Comparison of ENCODE assay signal across 8 cellular contexts in the genomic region with DNA sequence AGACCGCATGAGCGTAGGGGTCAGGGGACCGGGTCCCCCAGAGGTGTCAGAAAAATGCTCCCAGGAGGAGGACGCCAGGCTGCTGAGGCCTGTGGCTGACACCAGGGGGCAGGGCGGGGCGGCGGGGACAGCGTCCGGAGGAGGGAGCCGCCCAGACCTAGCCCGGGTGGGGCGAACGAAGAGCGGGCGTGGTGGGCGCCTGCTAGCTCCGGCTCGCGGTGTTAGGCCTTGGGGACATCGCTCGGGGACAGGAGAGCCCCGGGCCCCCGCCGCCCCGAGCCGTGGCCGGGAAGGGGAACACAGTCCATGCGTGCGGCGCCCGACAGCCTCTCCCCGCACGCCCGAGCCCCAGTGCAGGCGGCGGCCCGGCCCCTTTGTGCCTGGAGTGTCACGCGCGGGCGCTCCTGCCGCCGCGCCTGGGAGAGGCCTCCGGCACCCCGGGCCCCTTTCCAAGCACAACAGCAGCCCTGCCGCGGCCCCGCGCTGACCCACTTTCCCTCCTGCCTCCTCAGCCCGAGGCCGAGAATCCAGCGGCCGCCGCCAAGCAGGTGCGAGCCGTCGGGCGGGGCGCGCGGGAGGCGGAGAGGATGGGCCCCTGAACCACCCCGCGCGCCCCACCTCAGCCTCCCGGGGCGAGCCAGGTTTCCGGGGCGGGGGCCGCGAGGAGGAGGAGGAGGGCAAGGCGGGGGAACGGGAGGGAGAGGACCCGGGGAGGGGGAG.
DNase-seq lines count a peak whose midpoint lies in the region; ATAC-seq and TF ChIP-seq lines count a peak whose summit lies in the region.

No MANE protein-coding gene starts in this region.

- H3K4me3 ChIP-seq in GM12865 (ENCODE audit: low read depth, low read length) (peak overlapping the region; percentile 67), HAP-1 (peak overlapping the region; percentile 48), MG63 (peak overlapping the region; percentile 43), right cardiac atrium (ENCODE audit: low read length) (peak overlapping the region; percentile 55), aorta (ENCODE audit: low read length in 2 of 2) (peak overlapping the region; percentile 18 to 77)

- peak overlapping the region; percentile 76 for H3K27ac Mint-ChIP-seq in T-helper 17 cell

- peak; percentile 93 for DNase-seq in GM12865 (ENCODE audit: low read depth)
- DNase-seq in HAP-1 (ENCODE audit: low spot score in 2 of 2), result peak; percentile 57 to 92
- DNase-seq in MG63, result peak; percentile 63
- peak; percentile 58 to 71 (median 69) for DNase-seq in T-helper 17 cell
- DNase-seq in amniotic stem cell (lab: John Stamatoyannopoulos, UW), result peak; percentile 25
- peak; percentile 76 to 95 (median 95) for DNase-seq in right cardiac atrium
- peak; percentile 95 for DNase-seq in retina
- peak; percentile 88 for DNase-seq in aorta

- no peaks in the 10 kb centered on the region for H3K27me3 Mint-ChIP-seq in T-helper 17 cell

- peak overlapping the region; percentile 93 for H3K4me3 Mint-ChIP-seq in T-helper 17 cell

- H3K27ac ChIP-seq in right cardiac atrium (ENCODE audit: low read length), result peak overlapping the region; percentile 53
- H3K27ac ChIP-seq in aorta (ENCODE audit: low read depth in 1 of 2, low read length in 2 of 2), result peak overlapping the region in 1 of 2 donors; percentile 15

- H3K9me3 ChIP-seq in HAP-1, result no peaks in the 10 kb centered on the region
- no peaks in the 10 kb centered on the region for H3K9me3 ChIP-seq in MG63
- no peaks in the 10 kb centered on the region for H3K9me3 ChIP-seq in T-helper 17 cell (ENCODE audit: control insufficient read depth, low read length, poor library complexity, severe bottlenecking)
- no peaks in the 10 kb centered on the region for H3K9me3 ChIP-seq in right cardiac atrium (ENCODE audit: control insufficient read depth, low read length)
- H3K9me3 ChIP-seq in aorta (ENCODE audit: control insufficient read depth, low read length), result peaks cover 1% of the 10 kb centered on the region

- peak; percentile 79 for ATAC-seq in T-helper 17 cell
- peak; percentile 86 to 87 for ATAC-seq in right cardiac atrium
- ATAC-seq in aorta (ENCODE audit: low FRiP score), result peak; percentile 89

- no peaks in the 10 kb centered on the region for H3K27me3 ChIP-seq in HAP-1 (ENCODE audit: low read depth)
- H3K27me3 ChIP-seq in MG63, result no peaks in the 10 kb centered on the region
- H3K27me3 ChIP-seq in right cardiac atrium (ENCODE audit: control insufficient read depth, insufficient read depth), result no peaks in the 10 kb centered on the region
- no peaks in the 10 kb centered on the region for H3K27me3 ChIP-seq in aorta (ENCODE audit: control insufficient read depth in 1 of 2, insufficient read depth in 2 of 2, low read length in 1 of 2)

- H3K4me1 Mint-ChIP-seq in T-helper 17 cell, result peaks cover 33% of the 10 kb centered on the region

- no peaks in the 10 kb centered on the region for H3K36me3 ChIP-seq in HAP-1 (replicated peaks)
- H3K36me3 ChIP-seq in MG63, result no peaks in the 10 kb centered on the region
- H3K36me3 ChIP-seq in aorta (ENCODE audit: control insufficient read depth in 1 of 2, insufficient read depth in 2 of 2, low read length in 1 of 2), result no peaks in the 10 kb centered on the region

- peak; percentile 91 for TF ChIP-seq CTCF in GM12865 (IDR thresholded peaks at IDR 0.05; ENCODE audit: insufficient read depth, low read depth, low read length, missing control alignments)

- in situ Hi-C loops in HAP-1 (cut with MboI; ENCODE audit: low sequenced_read_pairs), result loop anchor here (10.0 kb wide), 1 partner anchor 109 kb away; a partner anchor contains a TSS

- no peaks in the 10 kb centered on the region for H3K36me3 Mint-ChIP-seq in T-helper 17 cell (ENCODE audit: low read depth)

- intact Hi-C loops in right cardiac atrium (cut with DNase I), result loop anchor here in 3 of 4 donors (2.0 to 10.0 kb wide), 3 partner anchors 109 to 179 kb away; a partner anchor contains a TSS
- intact Hi-C loops in aorta (cut with DNase I), result loop anchor here in 1 of 2 donors (2.0 kb wide), 1 partner anchor 21 kb away; no protein-coding TSS in a partner anchor

- 2% methylated on average over 74 of the region's 75 CpGs for WGBS in right cardiac atrium
- WGBS in aorta, 2 donors, result 3% methylated on average over 47 to 75 of the region's 75 CpGs

- peaks cover 12% of the 10 kb centered on the region; the same call in 1 of the 2 replicates for H3K4me1 ChIP-seq in HAP-1
- peaks cover 4% of the 10 kb centered on the region for H3K4me1 ChIP-seq in right cardiac atrium (ENCODE audit: control insufficient read depth, insufficient read depth, low read length)
- H3K4me1 ChIP-seq in aorta (ENCODE audit: control insufficient read depth in 1 of 2, insufficient read depth in 2 of 2, low read length in 2 of 2), result peaks cover 0 to 3% of the 10 kb centered on the region in 2 donors

Comparison
In these comparisons a context has a peak if more than half of its experiments do, and no peak if none do; other contexts are left out.
1. DNase-seq: peak in every context shown above with its lines; median percentile 95 in right cardiac atrium; 95 in retina; 93 in GM12865; 88 in aorta; 74 in HAP-1; 69 in T-helper 17 cell; 63 in MG63; 25 in amniotic stem cell.